ENCODE assay signal across 28 cellular contexts in genomic region chr3:192897005-192897404, GRCh38. TPM values are rescaled to one million over a fixed set of nuclear protein-coding genes. Genes with fewer than 3 reads are reported as not detected.
A peak's percentile ranks its signal among the peaks of the same experiment; 100 is the strongest.
DNase-seq lines count a peak whose midpoint lies in the region; ATAC-seq, FAIRE-seq and TF ChIP-seq lines count a peak whose summit lies in the region.
"Had no signal": no experiment of that assay in that cellular context is flagged by ENCODE, and none has a peak within 500 bp of the region (broad histone marks: within the 10 kb centered on the region; RNA-seq: fewer than 3 reads in every experiment).

No MANE protein-coding gene starts in this region.

- POLR2A ChIA-PET in PC-9 (lab: Charles Lee; ENCODE audit: unreplicated experiment) = interaction anchor here (0.6 kb wide), 1 partner anchor 80 kb away, joined by 5 read pairs; no protein-coding TSS in a partner anchor

- no peaks in the 10 kb centered on the region for H3K9me3 Mint-ChIP-seq in T-helper 2 cell treated with Interferon-gamma antibody and Interleukin-4, amounts not matched to agents 5 μg/mL and 100 μg/mL, for 36 hours
- H3K9me3 Mint-ChIP-seq: activated B cell treated with CpG ODN at 0.5 μM for 24 hours had no signal

- peaks cover 71% of the 10 kb centered on the region for H3K79me2 ChIP-seq in PC-9 (ENCODE audit: low read depth)

- H3K36me3 ChIP-seq in PC-9 (ENCODE audit: low read depth) (no peaks in the 10 kb centered on the region), small intestine (ENCODE audit: control insufficient read depth in 2 of 2, insufficient read depth in 2 of 2, low read length in 2 of 2) (no peaks in the 10 kb centered on the region)
- H3K36me3 ChIP-seq: heart left ventricle, tibial artery had no signal

- H3K4me1 ChIP-seq in PC-9 (replicated peaks; ENCODE audit: insufficient read depth) = peaks cover 99% of the 10 kb centered on the region
- H3K4me1 ChIP-seq in small intestine (ENCODE audit: control insufficient read depth in 2 of 2, insufficient read depth in 1 of 2, low read depth in 1 of 2, low read length in 1 of 2) = peaks cover 6 to 13% of the 10 kb centered on the region in 2 donors
- H3K4me1 ChIP-seq: psoas muscle had no signal

- peaks cover 70% of the 10 kb centered on the region for H3K4me1 Mint-ChIP-seq in T-helper 2 cell treated with Interferon-gamma antibody and Interleukin-4, amounts not matched to agents 5 μg/mL and 100 μg/mL, for 36 hours (ENCODE audit: low read depth)

- peaks cover 26% of the 10 kb centered on the region for H3K36me3 Mint-ChIP-seq in T-helper 2 cell treated with Interferon-gamma antibody and Interleukin-4, amounts not matched to agents 5 μg/mL and 100 μg/mL, for 36 hours (ENCODE audit: low read depth)

- H3K27ac Mint-ChIP-seq in T-helper 2 cell treated with Interferon-gamma antibody and Interleukin-4, amounts not matched to agents 5 μg/mL and 100 μg/mL, for 36 hours = no peak overlapping the region
- H3K27ac Mint-ChIP-seq: activated B cell treated with CpG ODN at 0.5 μM for 24 hours; CD4-positive, alpha-beta T cell had no signal

- H4K20me1 ChIP-seq in PC-9 (ENCODE audit: insufficient read depth) = no peaks in the 10 kb centered on the region

- no peak for ATAC-seq in HG03039 (IDR thresholded peaks at IDR 0.05; ENCODE audit: unreplicated experiment)
- no peak for ATAC-seq in GM19463 (IDR thresholded peaks at IDR 0.05; ENCODE audit: unreplicated experiment)
- ATAC-seq: heart left ventricle, K562, psoas muscle had no signal

- TF ChIP-seq CTCF in PC-9 (conservative IDR thresholded peaks at IDR 0.05) (no peak), GM10266 (IDR thresholded peaks at IDR 0.05; ENCODE audit: control insufficient read depth, insufficient read depth, low read depth, missing control alignments) (no peak)

- H3K9me3 ChIP-seq in PC-9 (ENCODE audit: insufficient read depth, low read depth) (no peaks in the 10 kb centered on the region), small intestine (ENCODE audit: control insufficient read depth, low read depth) (no peaks in the 10 kb centered on the region)
- H3K9me3 ChIP-seq: heart left ventricle, MG63, psoas muscle, SK-N-SH, tibial artery had no signal

- H3K9me2 ChIP-seq in PC-9 (ENCODE audit: insufficient read depth) = no peaks in the 10 kb centered on the region
- H3K9me2 ChIP-seq: SK-N-SH had no signal

- CTCF ChIA-PET in PC-9 (lab: Charles Lee) = interaction anchor here (0.6 kb wide), 1 partner anchor 19 kb away, joined by 3 read pairs; no protein-coding TSS in a partner anchor

- intact Hi-C loops in PC-9 (cut with micrococcal nuclease; ENCODE audit: unreplicated experiment) = loop anchor here (1.0 to 10.0 kb wide), 2 partner anchors 10 to 1048 kb away; no protein-coding TSS in a partner anchor

- H3K27me3 ChIP-seq in PC-9 (ENCODE audit: insufficient read depth, low read depth) (no peaks in the 10 kb centered on the region), small intestine (ENCODE audit: control insufficient read depth in 2 of 2, insufficient read depth in 2 of 2, low read length in 2 of 2) (no peaks in the 10 kb centered on the region)
- H3K27me3 ChIP-seq: heart left ventricle, MG63, tibial artery had no signal

- no peak for DNase-seq in T-helper 2 cell treated with Interferon-gamma antibody and Interleukin-4, amounts not matched to agents 5 μg/mL and 100 μg/mL, for 36 hours (ENCODE audit: low spot score)
- no peak for DNase-seq in T-helper 2 cell
- peak in 1 of 2 experiments; percentile 99 for DNase-seq in PC-9
- no peak for DNase-seq in epithelial cell of prostate (ENCODE audit: low read depth, low spot score)
- peak; percentile 85 for DNase-seq in small intestine
- DNase-seq in GM10266 (ENCODE audit: extremely low spot score) = no peak
- DNase-seq: activated B cell treated with CpG ODN at 0.5 μM for 24 hours; activated CD4-positive, alpha-beta T cell treated with anti-CD3 and anti-CD28 coated beads, Interleukin-2, amount 50 U/mL, for 4 hours; activated CD8-positive, alpha-beta memory T cell treated with anti-CD3 and anti-CD28 coated beads, Interleukin-2, amount 50 U/mL, for 4 hours; activated naive CD4-positive, alpha-beta T cell treated with anti-CD3 and anti-CD28 coated beads, Interleukin-2, amount 50 U/mL, for 16 hours; CD4-positive, alpha-beta T cell; effector CD8-positive, alpha-beta T cell; foreskin fibroblast; heart left ventricle; MG63; NCI-H2029 treated with DMSO at 0.1 percent for 48 hours; NCI-H526 treated with DMSO at 0.1 percent for 48 hours; nucleus accumbens; psoas muscle; SK-N-SH; T1000; tibial artery had no signal

- H3K27ac ChIP-seq in PC-9 (peak overlapping the region; percentile 96), epithelial cell of prostate (peak overlapping the region; percentile 45), small intestine (ENCODE audit: low read depth in 1 of 2, low read length in 1 of 2) (peak overlapping the region; percentile 45 to 78)
- H3K27ac ChIP-seq: heart left ventricle, psoas muscle, tibial artery had no signal

- BruUV-seq in PC-9 (replicated peaks; lab: Mats Ljungman, UMichigan) = no TSS peak

- 16 to 60% (median 36%) methylated on average over 5 of the region's 5 CpGs for WGBS in small intestine, 3 donors

- H2AFZ ChIP-seq in PC-9 = no peak overlapping the region

- H3K4me3 ChIP-seq in PC-9 = no peak overlapping the region
- no peak overlapping the region for H3K4me3 ChIP-seq in small intestine (ENCODE audit: low read depth in 1 of 2, low read length in 2 of 2)
- H3K4me3 ChIP-seq: heart left ventricle, K562, MG63, psoas muscle, tibial artery had no signal

- H3K4me3 Mint-ChIP-seq in T-helper 2 cell treated with Interferon-gamma antibody and Interleukin-4, amounts not matched to agents 5 μg/mL and 100 μg/mL, for 36 hours = peak overlapping the region; percentile 4
- H3K4me3 Mint-ChIP-seq: activated B cell treated with CpG ODN at 0.5 μM for 24 hours; CD4-positive, alpha-beta T cell had no signal

- FAIRE-seq in small intestine (lab: Jason Lieb, UNC) = no peak
- FAIRE-seq: bronchial epithelial cell, colon, H54, K562 had no signal

- H3F3A ChIP-seq in PC-9 (ENCODE audit: insufficient read depth, low read depth) = peaks cover 45% of the 10 kb centered on the region

- peaks cover 36% of the 10 kb centered on the region for H3K27me3 Mint-ChIP-seq in T-helper 2 cell treated with Interferon-gamma antibody and Interleukin-4, amounts not matched to agents 5 μg/mL and 100 μg/mL, for 36 hours (ENCODE audit: low read depth)
- H3K27me3 Mint-ChIP-seq: CD4-positive, alpha-beta T cell had no signal

- peak overlapping the region; percentile 55 for H3K4me2 ChIP-seq in PC-9
- H3K4me2 ChIP-seq: SK-N-SH had no signal

RNA-seq across cellular contexts. Expression of gene MB21D2, which starts 20.7 kb away (rescaled TPM):
- total RNA-seq in PC-9 (2021) = 4.5 and 5.1 TPM in 2 replicates
- polyA plus RNA-seq in small intestine = 10 to 100 TPM in 2 of 3 donors, 1 to 10 TPM in 1; 4.9 to 15.9 (median 11.2) TPM
- total RNA-seq: K562 had no signal

Comparison
In these comparisons a context has a peak if more than half of its experiments do, and no peak if none do; other contexts are left out.
1. H3K27ac ChIP-seq: peak in every context shown above with its lines; median percentile 96 in PC-9; 62 in small intestine; 45 in epithelial cell of prostate.